ENCODE assay signal across 8 cellular contexts in genomic region chr3:15269091-15269989, GRCh38.
DNase-seq lines count a peak whose midpoint lies in the region; ATAC-seq and TF ChIP-seq lines count a peak whose summit lies in the region.

No MANE protein-coding gene starts in this region.

- peaks cover 8% of the 10 kb centered on the region for H4K20me1 ChIP-seq in osteoblast (ENCODE audit: insufficient read depth, low read length)

- peak; percentile 52 for ATAC-seq in HG02870 (IDR thresholded peaks at IDR 0.05; ENCODE audit: unreplicated experiment)

- no peaks in the 10 kb centered on the region for H3K9me3 ChIP-seq in osteoblast (ENCODE audit: low read depth, low read length)

- H2AFZ ChIP-seq in osteoblast (ENCODE audit: low read length): no peak overlapping the region

- H3K36me3 ChIP-seq in osteoblast (ENCODE audit: insufficient read depth, low read length): no peaks in the 10 kb centered on the region

- peaks cover 27% of the 10 kb centered on the region for H3K4me1 ChIP-seq in osteoblast (ENCODE audit: insufficient read depth, low read length)

- peak overlapping the region; percentile 3 for H3K4me3 ChIP-seq in osteoblast (ENCODE audit: insufficient read depth, low read length)

- H3K79me2 ChIP-seq in osteoblast (ENCODE audit: insufficient read depth, low read length): peaks cover 53% of the 10 kb centered on the region

- TF ChIP-seq CTCF in osteoblast (IDR thresholded peaks at IDR 0.05; ENCODE audit: extremely low read depth, low read depth, low read length): no peak

- peak overlapping the region; percentile 38 for H3K4me2 ChIP-seq in osteoblast (ENCODE audit: insufficient read depth, low read length)

- DNase-seq in GM04503 (ENCODE audit: low read depth) (peak; percentile 77), RKO (ENCODE audit: low spot score) (peak; percentile 97), fibroblast of the conjunctiva (ENCODE audit: low read depth) (peak; percentile 89), osteoblast (ENCODE audit: insufficient read length, low spot score, missing footprints) (peak; percentile 97), superior temporal gyrus (ENCODE audit: extremely low spot score) (peak; percentile 93), NCI-H146 treated with DMSO at 0.1 percent for 48 hours (lab: John Stamatoyannopoulos, UW; ENCODE audit: unreplicated experiment) (no peak)
- peak; percentile 86 for DNase-seq in activated effector memory CD4-positive, alpha-beta T cell treated with Interleukin-2 at 50 U/mL for 16 hours

- no peaks in the 10 kb centered on the region for H3K27me3 ChIP-seq in osteoblast (ENCODE audit: insufficient read depth, low read length)

- peak overlapping the region; percentile 85 for H3K27ac ChIP-seq in osteoblast (ENCODE audit: low read depth, low read length)
